Comparison of ENCODE assay signal across 15 cellular contexts in genomic region chr4:10891866-10892265, GRCh38.
DNase-seq lines count a peak whose midpoint lies in the region; ATAC-seq lines count a peak whose summit lies in the region.
"Had no signal": no experiment of that assay in that cellular context is flagged by ENCODE, and none has a peak within 500 bp of the region (broad histone marks: within the 10 kb centered on the region; RNA-seq: fewer than 3 reads in every experiment).

No MANE protein-coding gene starts in this region.

- ATAC-seq in HG03045 (IDR thresholded peaks at IDR 0.05; ENCODE audit: unreplicated experiment) (no peak), HG02884 (IDR thresholded peaks at IDR 0.05; ENCODE audit: unreplicated experiment) (no peak)
- ATAC-seq: T-cell had no signal

- DNase-seq in NCI-H2171 treated with DMSO at 0.1 percent for 48 hours (lab: John Stamatoyannopoulos, UW) (peak; percentile 12), NCI-H2171 (lab: John Stamatoyannopoulos, UW) (no peak), NCI-H1105 treated with DMSO at 0.1 percent for 48 hours (lab: John Stamatoyannopoulos, UW) (peak; percentile 26), NCI-H748 (lab: John Stamatoyannopoulos, UW; ENCODE audit: unreplicated experiment) (peak; percentile 96), myocyte (ENCODE audit: low read depth) (peak; percentile 20), Kasumi-1 (lab: John Stamatoyannopoulos, UW) (no peak)
- DNase-seq: BE2C; Calu3; CD4-positive, alpha-beta T cell; DMS53; NCI-H1436 treated with DMSO at 0.1 percent for 48 hours; NCI-H510A treated with DMSO at 0.1 percent for 48 hours; T-cell had no signal

Comparison
In these comparisons a context has a peak if more than half of its experiments do, and no peak if none do; other contexts are left out.
1. DNase-seq: peak in NCI-H2171 treated with DMSO at 0.1 percent for 48 hours (single experiment), NCI-H1105 treated with DMSO at 0.1 percent for 48 hours (single experiment), NCI-H748 (single experiment) and myocyte (single experiment); none in NCI-H2171 (single experiment) and Kasumi-1 (0 of 2).